Comparison of ENCODE assay signal across 10 cellular contexts in genomic region chr3:125128861-125129501, GRCh38.
DNase-seq lines count a peak whose midpoint lies in the region; ATAC-seq and TF ChIP-seq lines count a peak whose summit lies in the region.
"Had no signal": no experiment of that assay in that cellular context is flagged by ENCODE, and none has a peak within 500 bp of the region (broad histone marks: within the 10 kb centered on the region; RNA-seq: fewer than 3 reads in every experiment).

No MANE protein-coding gene starts in this region.

- peak overlapping the region; percentile 79 for H4K91ac ChIP-seq in trophoblast cell (ENCODE audit: low read depth, low read length)

- DNase-seq in Daoy (ENCODE audit: low read depth) (peak; percentile 75), NOMO-1 treated with DMSO at 0.1 percent for 48 hours (lab: John Stamatoyannopoulos, UW; ENCODE audit: unreplicated experiment) (peak; percentile 77), esophagus squamous epithelium (lab: John Stamatoyannopoulos, UW) (no peak), trophoblast cell (peak; percentile 85 to 93), mesenteric fat pad (ENCODE audit: low spot score) (no peak), NCI-H1694 (lab: John Stamatoyannopoulos, UW) (no peak)
- no peak for DNase-seq in activated T-helper 2 cell treated with anti-CD3 and anti-CD28 coated beads, Interferon-gamma antibody, Interleukin-2, Interleukin-4, amounts not matched to agents 10 μg/mL and 5 μg/mL and 100 μg/mL, durations not matched to agents 14 hours and 24 hours and 36 hours (ENCODE audit: low spot score)

- H4K8ac ChIP-seq in trophoblast cell (ENCODE audit: low read depth, low read length) = peak overlapping the region; percentile 59

- H3K4me1 Mint-ChIP-seq in activated T-helper 2 cell treated with anti-CD3 and anti-CD28 coated beads, Interferon-gamma antibody, Interleukin-2, Interleukin-4, amounts not matched to agents 10 μg/mL and 5 μg/mL and 100 μg/mL, durations not matched to agents 14 hours and 24 hours and 36 hours (ENCODE audit: low read depth) = peaks cover 43% of the 10 kb centered on the region

- no peak overlapping the region for H3K4me3 ChIP-seq in esophagus squamous epithelium
- no peak overlapping the region for H3K4me3 ChIP-seq in trophoblast cell (ENCODE audit: low read depth, low read length)
- H3K4me3 ChIP-seq: adrenal gland, prostate gland had no signal

- H3K4ac ChIP-seq in trophoblast cell (ENCODE audit: low read depth, low read length) = no peak overlapping the region

- intact Hi-C loops in esophagus squamous epithelium (cut with DNase I) = no loop called here
- intact Hi-C loops in activated T-helper 2 cell treated with anti-CD3 and anti-CD28 coated beads, Interferon-gamma antibody, Interleukin-2, Interleukin-4, amounts not matched to agents 10 μg/mL and 5 μg/mL and 100 μg/mL, durations not matched to agents 14 hours and 24 hours and 36 hours (cut with micrococcal nuclease) = no loop called here

- peak overlapping the region; percentile 15 for H2BK120ac ChIP-seq in trophoblast cell (ENCODE audit: insufficient read depth, low read length, poor library complexity)

- peaks cover 28% of the 10 kb centered on the region for H3K27me3 Mint-ChIP-seq in activated T-helper 2 cell treated with anti-CD3 and anti-CD28 coated beads, Interferon-gamma antibody, Interleukin-2, Interleukin-4, amounts not matched to agents 10 μg/mL and 5 μg/mL and 100 μg/mL, durations not matched to agents 14 hours and 24 hours and 36 hours (ENCODE audit: low read depth)

- H3K9me3 ChIP-seq in esophagus squamous epithelium (no peaks in the 10 kb centered on the region), trophoblast cell (ENCODE audit: insufficient read depth, low read depth, low read length) (no peaks in the 10 kb centered on the region)
- H3K9me3 ChIP-seq: adrenal gland, prostate gland had no signal

- H3K4me2 ChIP-seq in trophoblast cell (ENCODE audit: low read length) = peak overlapping the region; percentile 11

- H2AFZ ChIP-seq in trophoblast cell (ENCODE audit: insufficient read depth, low read length, poor library complexity) = no peak overlapping the region

- no peak for TF ChIP-seq CTCF in esophagus squamous epithelium (IDR thresholded peaks at IDR 0.05)

- H3K9ac ChIP-seq in trophoblast cell (ENCODE audit: low read length) = no peak overlapping the region

- H3K9me3 Mint-ChIP-seq in activated T-helper 2 cell treated with anti-CD3 and anti-CD28 coated beads, Interferon-gamma antibody, Interleukin-2, Interleukin-4, amounts not matched to agents 10 μg/mL and 5 μg/mL and 100 μg/mL, durations not matched to agents 14 hours and 24 hours and 36 hours = no peaks in the 10 kb centered on the region

- no peak overlapping the region for H3K27ac Mint-ChIP-seq in activated T-helper 2 cell treated with anti-CD3 and anti-CD28 coated beads, Interferon-gamma antibody, Interleukin-2, Interleukin-4, amounts not matched to agents 10 μg/mL and 5 μg/mL and 100 μg/mL, durations not matched to agents 14 hours and 24 hours and 36 hours

- peaks cover 2% of the 10 kb centered on the region for H3K36me3 Mint-ChIP-seq in activated T-helper 2 cell treated with anti-CD3 and anti-CD28 coated beads, Interferon-gamma antibody, Interleukin-2, Interleukin-4, amounts not matched to agents 10 μg/mL and 5 μg/mL and 100 μg/mL, durations not matched to agents 14 hours and 24 hours and 36 hours (ENCODE audit: low read depth)

- H2BK5ac ChIP-seq in trophoblast cell (ENCODE audit: low read depth, low read length, poor library complexity) = peak overlapping the region; percentile 53

- peaks cover 40 to 71% (median 53%) of the 10 kb centered on the region in 3 donors for H3K4me1 ChIP-seq in esophagus squamous epithelium
- H3K4me1 ChIP-seq in trophoblast cell (ENCODE audit: control insufficient read depth in 1 of 2, insufficient read depth in 2 of 2, low read length in 2 of 2) = peaks cover 24 to 32% of the 10 kb centered on the region in 2 experiments
- H3K4me1 ChIP-seq: prostate gland had no signal

- H3K18ac ChIP-seq in trophoblast cell (ENCODE audit: low read length) = peak overlapping the region; percentile 14

- TF ChIP-seq POLR2A in esophagus squamous epithelium (IDR thresholded peaks at IDR 0.05) = no peak

- no peak overlapping the region for H3K23ac ChIP-seq in trophoblast cell (ENCODE audit: low read length)

- no peak for ATAC-seq in HG02763 (IDR thresholded peaks at IDR 0.05; ENCODE audit: unreplicated experiment)

- no peak overlapping the region for H4K12ac ChIP-seq in trophoblast cell (ENCODE audit: low read depth, low read length)

- no peak overlapping the region for H3K4me3 Mint-ChIP-seq in activated T-helper 2 cell treated with anti-CD3 and anti-CD28 coated beads, Interferon-gamma antibody, Interleukin-2, Interleukin-4, amounts not matched to agents 10 μg/mL and 5 μg/mL and 100 μg/mL, durations not matched to agents 14 hours and 24 hours and 36 hours (ENCODE audit: low read depth)

- peak overlapping the region; percentile 7 for H2AK5ac ChIP-seq in trophoblast cell (ENCODE audit: low read length)

- H3K14ac ChIP-seq in trophoblast cell (ENCODE audit: low read length) = peak overlapping the region; percentile 69

- H3K27me3 ChIP-seq in esophagus squamous epithelium (no peaks in the 10 kb centered on the region), trophoblast cell (ENCODE audit: insufficient read depth, low read length) (no peaks in the 10 kb centered on the region)
- H3K27me3 ChIP-seq: adrenal gland had no signal

- H2BK12ac ChIP-seq in trophoblast cell (ENCODE audit: low read length) = peak overlapping the region; percentile 78

- H3K79me1 ChIP-seq in trophoblast cell (ENCODE audit: low read length) = peaks cover 28% of the 10 kb centered on the region

- H3K79me2 ChIP-seq in trophoblast cell (ENCODE audit: control insufficient read depth, insufficient read depth, low read length, poor library complexity) = no peaks in the 10 kb centered on the region

- 20 to 40% methylated on average over 1 to 2 of the region's 3 CpGs for WGBS in esophagus squamous epithelium, 2 donors
- WGBS in trophoblast cell (ENCODE audit: extremely low coverage, insufficient coverage, insufficient read length) = no CpG with 5 or more reads among the region's 3 CpGs

- H3K36me3 ChIP-seq in esophagus squamous epithelium (no peaks in the 10 kb centered on the region), trophoblast cell (ENCODE audit: control insufficient read depth in 1 of 2, insufficient read depth in 2 of 2, low read length in 2 of 2) (no peaks in the 10 kb centered on the region)
- H3K36me3 ChIP-seq: adrenal gland, prostate gland had no signal

- peak overlapping the region; percentile 26 to 89 (median 81) for H3K27ac ChIP-seq in esophagus squamous epithelium
- peak overlapping the region; percentile 88 for H3K27ac ChIP-seq in trophoblast cell (ENCODE audit: low read depth, low read length)
- H3K27ac ChIP-seq: prostate gland had no signal

Comparison
In these comparisons a context has a peak if more than half of its experiments do, and no peak if none do; other contexts are left out.
1. DNase-seq: peak in Daoy (single experiment), NOMO-1 treated with DMSO at 0.1 percent for 48 hours (single experiment) and trophoblast cell (2 of 2); none in esophagus squamous epithelium (single experiment), mesenteric fat pad (single experiment), NCI-H1694 (single experiment) and activated T-helper 2 cell treated with anti-CD3 and anti-CD28 coated beads, Interferon-gamma antibody, Interleukin-2, Interleukin-4, amounts not matched to agents 10 μg/mL and 5 μg/mL and 100 μg/mL, durations not matched to agents 14 hours and 24 hours and 36 hours (single experiment).